Comparison of ENCODE assay signal across 8 cellular contexts in genomic region chr14:63641473-63642228, GRCh38. TPM values are rescaled to one million over a fixed set of nuclear protein-coding genes. Genes with fewer than 3 reads are reported as not detected.
DNase-seq lines count a peak whose midpoint lies in the region; ATAC-seq and TF ChIP-seq lines count a peak whose summit lies in the region.

A gene with protein sequence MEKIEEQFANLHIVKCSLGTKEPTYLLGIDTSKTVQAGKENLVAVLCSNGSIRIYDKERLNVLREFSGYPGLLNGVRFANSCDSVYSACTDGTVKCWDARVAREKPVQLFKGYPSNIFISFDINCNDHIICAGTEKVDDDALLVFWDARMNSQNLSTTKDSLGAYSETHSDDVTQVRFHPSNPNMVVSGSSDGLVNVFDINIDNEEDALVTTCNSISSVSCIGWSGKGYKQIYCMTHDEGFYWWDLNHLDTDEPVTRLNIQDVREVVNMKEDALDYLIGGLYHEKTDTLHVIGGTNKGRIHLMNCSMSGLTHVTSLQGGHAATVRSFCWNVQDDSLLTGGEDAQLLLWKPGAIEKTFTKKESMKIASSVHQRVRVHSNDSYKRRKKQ (minus strand): TSS chr14:63641871. CDS start chr14:63599942, 41,929 bp downstream.

- H3K4me1 Mint-ChIP-seq in natural killer cell = peaks cover 22 to 28% of the 10 kb centered on the region in 2 donors

- peak within 1 kb of the TSS; percentile 79 for H3K4me3 ChIP-seq in H7 (ENCODE audit: insufficient read depth, low read depth, low read length)
- peak within 1 kb of the TSS; percentile 75 for H3K4me3 ChIP-seq in Loucy (ENCODE audit: low read length, poor library complexity, severe bottlenecking)

- no peaks in the 10 kb centered on the region for H3K9me2 ChIP-seq in Loucy (replicated peaks; ENCODE audit: low read depth, low read length)

- H3K27me3 ChIP-seq in H7 (ENCODE audit: control insufficient read depth, insufficient read depth, low read length) (no peaks in the 10 kb centered on the region), Loucy (ENCODE audit: insufficient read depth, low read length, poor library complexity, severe bottlenecking) (no peaks in the 10 kb centered on the region)

- H3F3A ChIP-seq in Loucy (ENCODE audit: low read depth) = 0 out of 2 replicates have a peak, but pooled peaks cover 5% of the 10 kb centered on the region

- ATAC-seq in natural killer cell = peak; percentile 79 to 92 (median 81)

- peak within 1 kb of the TSS; percentile 92 for H3K4me3 Mint-ChIP-seq in natural killer cell

- H3K9ac ChIP-seq in Loucy (ENCODE audit: low read depth, low read length, poor library complexity, severe bottlenecking) = peak within 1 kb of the TSS; percentile 83

- no peaks in the 10 kb centered on the region for H3K9me3 ChIP-seq in Loucy (ENCODE audit: insufficient read depth, low read depth, low read length)

- H3K4me2 ChIP-seq in Loucy (ENCODE audit: low read depth, low read length, poor library complexity, severe bottlenecking) = peak within 1 kb of the TSS; percentile 82

- no peaks in the 10 kb centered on the region for H3K27me3 Mint-ChIP-seq in natural killer cell (ENCODE audit: low read depth in 2 of 2)

- peaks cover 4% of the 10 kb centered on the region for H4K20me1 ChIP-seq in Loucy (ENCODE audit: insufficient read depth, low read length, poor library complexity, severe bottlenecking)

- DNase-seq in G401 (ENCODE audit: low spot score) (peak; percentile 100), H7 (peak; percentile 91), fibroblast of peridontal ligament (ENCODE audit: extremely low read depth) (peak; percentile 99), natural killer cell (peak; percentile 92)
- DNase-seq in activated T-helper 9 cell treated with anti-CD3 and anti-CD28 coated beads, Interleukin-2, amount 50 U/mL, for 16 hours (ENCODE audit: low read depth) = peak; percentile 92
- peak; percentile 97 for DNase-seq in stimulated activated naive CD4-positive, alpha-beta T cell treated with Interleukin-2 at 50 U/mL for 16 hours (lab: John Stamatoyannopoulos, UW)

- in situ Hi-C loops in G401 (cut with HindIII; ENCODE audit: low sequenced_read_pairs) = no loop called here

- H3K36me3 ChIP-seq in H7 (replicated peaks; ENCODE audit: control insufficient read depth, insufficient read depth, low read length) (peaks cover 1% of the 10 kb centered on the region; the same call in 1 of the 2 replicates), Loucy (ENCODE audit: insufficient read depth, low read length) (no peaks in the 10 kb centered on the region)

- no peaks in the 10 kb centered on the region for H3K9me3 Mint-ChIP-seq in natural killer cell

- H3K4me1 ChIP-seq in Loucy (ENCODE audit: insufficient read depth, low read length, poor library complexity, severe bottlenecking) = peaks cover 30% of the 10 kb centered on the region

- H3K27ac Mint-ChIP-seq in natural killer cell = peak within 1 kb of the TSS; percentile 95 to 96

- TF ChIP-seq CTCF in Loucy (conservative IDR thresholded peaks at IDR 0.05; ENCODE audit: low read length) (peak; percentile 76), natural killer cell (IDR thresholded peaks at IDR 0.05) (peak; percentile 70)

- TF ChIP-seq POLR2A in Raji (IDR thresholded peaks at IDR 0.05; ENCODE audit: insufficient read depth, low read depth, low read length) = peak; percentile 86

- H3K36me3 Mint-ChIP-seq in natural killer cell = no peaks in the 10 kb centered on the region

- intact Hi-C loops in natural killer cell (cut with micrococcal nuclease) = loop anchor here (1.0 to 2.0 kb wide), 5 partner anchors 9 to 215 kb away; partner anchors contain the start of genes PPP2R5E and SGPP1

- H3K79me2 ChIP-seq in Loucy (ENCODE audit: insufficient read depth, low read length) = peaks cover 59% of the 10 kb centered on the region

- peak within 1 kb of the TSS; percentile 83 for H2AFZ ChIP-seq in Loucy (ENCODE audit: low read length)

RNA-seq across cellular contexts. Expression of the gene that starts here (rescaled TPM):
- total RNA-seq in G401 (2014; rRNA removed; shearing (Covaris generic)) = 7.9 and 14.7 TPM in 2 replicates
- 22.3 and 30.4 TPM in 2 replicates for total RNA-seq in H7 (2014; rRNA removed; shearing (Covaris generic))
- 10 to 100 TPM in 2 of 3 donors, 1 to 10 TPM in 1; 9.6 to 13.4 (median 10.7) TPM for total RNA-seq in natural killer cell

Comparison
In these comparisons a context has a peak if more than half of its experiments do, and no peak if none do; other contexts are left out.
1. Peak in every context shown above with its lines: DNase-seq, ATAC-seq and H3K4me3 ChIP-seq.